ENCODE assay signal across 9 cellular contexts in genomic region chr4:103011378-103012025, GRCh38. TPM values are rescaled to one million over a fixed set of nuclear protein-coding genes. Genes with fewer than 3 reads are reported as not detected.
A peak's percentile ranks its signal among the peaks of the same experiment; 100 is the strongest.
DNase-seq lines count a peak whose midpoint lies in the region; ATAC-seq and TF ChIP-seq lines count a peak whose summit lies in the region.
"Had no signal": no experiment of that assay in that cellular context is flagged by ENCODE, and none has a peak within 500 bp of the region (broad histone marks: within the 10 kb centered on the region; RNA-seq: fewer than 3 reads in every experiment).

No MANE protein-coding gene starts in this region.

- 73 to 86% methylated on average over 4 of the region's 4 CpGs for WGBS in sigmoid colon, 2 donors

- POLR2A ChIA-PET in naive thymus-derived CD4-positive, alpha-beta T cell (lab: Charles Lee), result interaction anchor here (0.6 to 0.9 kb wide), 2 partner anchors 9 to 439 kb away, joined by 3 read pairs; no protein-coding TSS in a partner anchor

- CTCF ChIA-PET in naive thymus-derived CD4-positive, alpha-beta T cell (lab: Charles Lee), result interaction anchor here (0.6 to 1.2 kb wide), 2 partner anchors 77 to 581 kb away, joined by 3 to 6 read pairs; no protein-coding TSS in a partner anchor

- H3K27ac ChIP-seq in right atrium auricular region, result peak overlapping the region; percentile 14 to 57
- H3K27ac ChIP-seq in sigmoid colon, result peak overlapping the region; percentile 56 to 76 (median 72)
- H3K27ac ChIP-seq in naive thymus-derived CD4-positive, alpha-beta T cell (ENCODE audit: low read depth, low read length), result no peak overlapping the region

- in situ Hi-C loops in astrocyte of the cerebellum (cut with HindIII; ENCODE audit: low sequenced_read_pairs), result no loop called here

- no peak overlapping the region for H3K4me3 Mint-ChIP-seq in naive thymus-derived CD4-positive, alpha-beta T cell

- H3K36me3 ChIP-seq in right atrium auricular region, result no peaks in the 10 kb centered on the region
- no peaks in the 10 kb centered on the region for H3K36me3 ChIP-seq in sigmoid colon
- no peaks in the 10 kb centered on the region for H3K36me3 ChIP-seq in naive thymus-derived CD4-positive, alpha-beta T cell (ENCODE audit: control insufficient read depth in 2 of 3, insufficient read depth in 3 of 3, low read length in 3 of 3)
- H3K36me3 ChIP-seq: MG63 had no signal

- no peak for TF ChIP-seq EP300 in sigmoid colon (IDR thresholded peaks at IDR 0.05)

- H3K27me3 ChIP-seq in right atrium auricular region, result no peaks in the 10 kb centered on the region
- no peaks in the 10 kb centered on the region for H3K27me3 ChIP-seq in sigmoid colon
- no peaks in the 10 kb centered on the region for H3K27me3 ChIP-seq in naive thymus-derived CD4-positive, alpha-beta T cell (ENCODE audit: control insufficient read depth in 2 of 2, insufficient read depth in 2 of 2, low read length in 2 of 2)
- H3K27me3 ChIP-seq: MG63 had no signal

- H3K4me1 Mint-ChIP-seq in naive thymus-derived CD4-positive, alpha-beta T cell, result peaks cover 0 to 3% (median 0%) of the 10 kb centered on the region in 7 donors

- DNase-seq in GM04504 (ENCODE audit: low read depth) (peak; percentile 27), astrocyte of the cerebellum (ENCODE audit: low read depth) (peak; percentile 2), right atrium auricular region (ENCODE audit: low spot score) (no peak), sigmoid colon (no peak), SIG-M5 (lab: John Stamatoyannopoulos, UW) (no peak)
- DNase-seq in naive thymus-derived CD4-positive, alpha-beta T cell, result no peak
- DNase-seq: MG63 had no signal

- no peak for TF ChIP-seq POLR2A in sigmoid colon (IDR thresholded peaks at IDR 0.05)

- H3K9me3 ChIP-seq in right atrium auricular region, result no peaks in the 10 kb centered on the region
- H3K9me3 ChIP-seq in sigmoid colon, result no peaks in the 10 kb centered on the region
- no peaks in the 10 kb centered on the region for H3K9me3 ChIP-seq in naive thymus-derived CD4-positive, alpha-beta T cell (ENCODE audit: control insufficient read depth in 2 of 3, low read length in 3 of 3)
- H3K9me3 ChIP-seq: MG63 had no signal

- H3K27ac Mint-ChIP-seq in naive thymus-derived CD4-positive, alpha-beta T cell, result no peak overlapping the region

- H3K4me1 ChIP-seq in right atrium auricular region (peaks cover 0 to 21% of the 10 kb centered on the region in 2 donors), sigmoid colon (peaks cover 0 to 24% (median 19%) of the 10 kb centered on the region in 4 donors)
- H3K4me1 ChIP-seq in naive thymus-derived CD4-positive, alpha-beta T cell (ENCODE audit: control insufficient read depth in 2 of 2, insufficient read depth in 2 of 2, low read length in 2 of 2), result no peaks in the 10 kb centered on the region

- H3K9me3 Mint-ChIP-seq in naive thymus-derived CD4-positive, alpha-beta T cell, result no peaks in the 10 kb centered on the region

- H3K27me3 Mint-ChIP-seq in naive thymus-derived CD4-positive, alpha-beta T cell, result no peaks in the 10 kb centered on the region

- H3K4me3 ChIP-seq in astrocyte of the cerebellum (ENCODE audit: low read depth, low read length) (no peak overlapping the region), right atrium auricular region (no peak overlapping the region), sigmoid colon (no peak overlapping the region)
- no peak overlapping the region for H3K4me3 ChIP-seq in naive thymus-derived CD4-positive, alpha-beta T cell (ENCODE audit: low read length)
- H3K4me3 ChIP-seq: MG63 had no signal

- ATAC-seq in naive thymus-derived CD4-positive, alpha-beta T cell, result no peak
- ATAC-seq in GM21619 (IDR thresholded peaks at IDR 0.05; ENCODE audit: unreplicated experiment), result no peak
- ATAC-seq in HG03442 (IDR thresholded peaks at IDR 0.05; ENCODE audit: unreplicated experiment), result no peak

- intact Hi-C loops in sigmoid colon (cut with DNase I), result loop anchor here (2.0 kb wide), 1 partner anchor 391 kb away; no protein-coding TSS in a partner anchor
- intact Hi-C loops in naive thymus-derived CD4-positive, alpha-beta T cell (cut with micrococcal nuclease), result loop anchor here in 1 of 2 donors (10.0 kb wide), 1 partner anchor 757 kb away; no protein-coding TSS in a partner anchor

- TF ChIP-seq CTCF in astrocyte of the cerebellum (IDR thresholded peaks at IDR 0.05; ENCODE audit: low read depth, low read length, missing control alignments) (no peak), right atrium auricular region (IDR thresholded peaks at IDR 0.05) (no peak), sigmoid colon (IDR thresholded peaks at IDR 0.05) (no peak)

- H3K36me3 Mint-ChIP-seq in naive thymus-derived CD4-positive, alpha-beta T cell, result no peaks in the 10 kb centered on the region

RNA-seq across cellular contexts. Expression of gene SLC9B1, which starts 8.0 kb away (rescaled TPM):
- total RNA-seq in right atrium auricular region (1 to 10 TPM in 1 of 2 donors, not detected in 1; 3.3 TPM), sigmoid colon (1 to 10 TPM in 2 of 4 donors, under 1 TPM in 1, not detected in 1; 0.82 to 3.9 (median 1.2) TPM)
- polyA plus RNA-seq in sigmoid colon, result under 1 TPM in 1 of 3 donors, not detected in 2; 0.50 TPM
- total RNA-seq in naive thymus-derived CD4-positive, alpha-beta T cell, result 1 to 10 TPM; 1.4 to 7.2 (median 3.9) TPM
- polyA plus RNA-seq in naive thymus-derived CD4-positive, alpha-beta T cell, result 1 to 10 TPM; 1.7 to 3.4 TPM

Comparison
In these comparisons a context has a peak if more than half of its experiments do, and no peak if none do; other contexts are left out.
1. DNase-seq: peak in GM04504 (single experiment) and astrocyte of the cerebellum (single experiment); none in right atrium auricular region (single experiment), sigmoid colon (single experiment), SIG-M5 (single experiment) and naive thymus-derived CD4-positive, alpha-beta T cell (0 of 9).